ENCODE assay signal across 1 cellular context in the genomic region with DNA sequence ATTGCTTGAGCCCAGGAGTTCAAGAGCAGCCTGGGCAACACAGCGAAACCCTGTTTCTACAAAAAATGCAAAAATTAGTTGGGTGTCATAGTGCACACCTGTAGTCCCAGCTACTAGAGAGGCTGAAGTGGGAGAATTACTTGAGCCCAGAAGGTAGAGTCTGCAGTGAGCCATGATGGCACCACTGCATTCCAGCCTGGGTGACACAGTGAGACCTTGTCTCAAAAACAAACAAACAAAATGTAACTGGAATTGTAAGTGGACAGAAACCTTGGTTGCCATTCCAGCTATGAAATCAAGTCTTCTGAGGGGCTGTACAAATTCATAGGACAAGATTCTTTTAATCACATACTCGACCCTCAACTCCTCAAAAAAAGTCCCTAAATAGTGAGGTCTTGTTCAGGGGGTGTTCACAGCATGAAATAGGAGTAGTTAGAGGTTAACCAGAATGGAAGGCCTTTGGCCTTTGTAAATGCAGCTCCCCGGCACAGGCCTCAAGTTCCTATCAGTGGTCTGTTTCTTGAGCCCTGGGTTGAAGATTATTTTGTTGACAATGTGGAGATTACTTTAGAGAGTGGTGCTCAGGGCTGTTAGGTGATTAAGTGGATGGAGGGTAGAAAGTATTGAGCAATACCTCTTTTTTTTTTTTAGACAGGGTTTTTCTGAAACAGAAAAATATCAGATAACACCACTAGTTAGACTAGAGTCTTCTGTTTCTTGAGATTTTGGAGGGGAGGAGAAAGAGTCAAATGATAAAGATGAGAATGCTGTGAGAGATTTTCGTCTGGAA.
TF ChIP-seq lines count a peak whose summit lies in the region.

No MANE protein-coding gene starts in this region.

TF ChIP-seq in HepG2, 621 proteins besides CTCF, POLR2A, EP300 and RAD21 (continued from another document and continues in another):
- TF ChIP-seq, protein P1, sequence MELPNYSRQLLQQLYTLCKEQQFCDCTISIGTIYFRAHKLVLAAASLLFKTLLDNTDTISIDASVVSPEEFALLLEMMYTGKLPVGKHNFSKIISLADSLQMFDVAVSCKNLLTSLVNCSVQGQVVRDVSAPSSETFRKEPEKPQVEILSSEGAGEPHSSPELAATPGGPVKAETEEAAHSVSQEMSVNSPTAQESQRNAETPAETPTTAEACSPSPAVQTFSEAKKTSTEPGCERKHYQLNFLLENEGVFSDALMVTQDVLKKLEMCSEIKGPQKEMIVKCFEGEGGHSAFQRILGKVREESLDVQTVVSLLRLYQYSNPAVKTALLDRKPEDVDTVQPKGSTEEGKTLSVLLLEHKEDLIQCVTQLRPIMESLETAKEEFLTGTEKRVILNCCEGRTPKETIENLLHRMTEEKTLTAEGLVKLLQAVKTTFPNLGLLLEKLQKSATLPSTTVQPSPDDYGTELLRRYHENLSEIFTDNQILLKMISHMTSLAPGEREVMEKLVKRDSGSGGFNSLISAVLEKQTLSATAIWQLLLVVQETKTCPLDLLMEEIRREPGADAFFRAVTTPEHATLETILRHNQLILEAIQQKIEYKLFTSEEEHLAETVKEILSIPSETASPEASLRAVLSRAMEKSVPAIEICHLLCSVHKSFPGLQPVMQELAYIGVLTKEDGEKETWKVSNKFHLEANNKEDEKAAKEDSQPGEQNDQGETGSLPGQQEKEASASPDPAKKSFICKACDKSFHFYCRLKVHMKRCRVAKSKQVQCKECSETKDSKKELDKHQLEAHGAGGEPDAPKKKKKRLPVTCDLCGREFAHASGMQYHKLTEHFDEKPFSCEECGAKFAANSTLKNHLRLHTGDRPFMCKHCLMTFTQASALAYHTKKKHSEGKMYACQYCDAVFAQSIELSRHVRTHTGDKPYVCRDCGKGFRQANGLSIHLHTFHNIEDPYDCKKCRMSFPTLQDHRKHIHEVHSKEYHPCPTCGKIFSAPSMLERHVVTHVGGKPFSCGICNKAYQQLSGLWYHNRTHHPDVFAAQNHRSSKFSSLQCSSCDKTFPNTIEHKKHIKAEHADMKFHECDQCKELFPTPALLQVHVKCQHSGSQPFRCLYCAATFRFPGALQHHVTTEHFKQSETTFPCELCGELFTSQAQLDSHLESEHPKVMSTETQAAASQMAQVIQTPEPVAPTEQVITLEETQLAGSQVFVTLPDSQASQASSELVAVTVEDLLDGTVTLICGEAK (IDR thresholded peaks at IDR 0.05) = no peak
- TF ChIP-seq, protein P1 (CRISPR knock-in tag; IDR thresholded peaks at IDR 0.05) = no peak
- TF ChIP-seq, protein P2, sequence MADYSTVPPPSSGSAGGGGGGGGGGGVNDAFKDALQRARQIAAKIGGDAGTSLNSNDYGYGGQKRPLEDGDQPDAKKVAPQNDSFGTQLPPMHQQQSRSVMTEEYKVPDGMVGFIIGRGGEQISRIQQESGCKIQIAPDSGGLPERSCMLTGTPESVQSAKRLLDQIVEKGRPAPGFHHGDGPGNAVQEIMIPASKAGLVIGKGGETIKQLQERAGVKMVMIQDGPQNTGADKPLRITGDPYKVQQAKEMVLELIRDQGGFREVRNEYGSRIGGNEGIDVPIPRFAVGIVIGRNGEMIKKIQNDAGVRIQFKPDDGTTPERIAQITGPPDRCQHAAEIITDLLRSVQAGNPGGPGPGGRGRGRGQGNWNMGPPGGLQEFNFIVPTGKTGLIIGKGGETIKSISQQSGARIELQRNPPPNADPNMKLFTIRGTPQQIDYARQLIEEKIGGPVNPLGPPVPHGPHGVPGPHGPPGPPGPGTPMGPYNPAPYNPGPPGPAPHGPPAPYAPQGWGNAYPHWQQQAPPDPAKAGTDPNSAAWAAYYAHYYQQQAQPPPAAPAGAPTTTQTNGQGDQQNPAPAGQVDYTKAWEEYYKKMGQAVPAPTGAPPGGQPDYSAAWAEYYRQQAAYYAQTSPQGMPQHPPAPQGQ (CRISPR knock-in tag; IDR thresholded peaks at IDR 0.05; ENCODE audit: borderline replicate concordance) = no peak
- TF ChIP-seq CEBPB (IDR thresholded peaks at IDR 0.05; ENCODE audit: borderline replicate concordance, low read depth, low read length) = peak; percentile 78
- TF ChIP-seq SIX4 (CRISPR knock-in tag; IDR thresholded peaks at IDR 0.05) = 0 out of 2 replicates have a peak, but pooled peaks have one; percentile 9
- TF ChIP-seq SMARCE1 (IDR thresholded peaks at IDR 0.05; ENCODE audit: borderline replicate concordance) = no peak
- TF ChIP-seq ZFP36L1 (CRISPR knock-in tag; IDR thresholded peaks at IDR 0.05) = no peak
- no peak for TF ChIP-seq ZNF790 (CRISPR knock-in tag; IDR thresholded peaks at IDR 0.05; ENCODE audit: borderline replicate concordance)
- TF ChIP-seq ZNF484 (CRISPR knock-in tag; IDR thresholded peaks at IDR 0.05; ENCODE audit: borderline replicate concordance, low read depth) = no peak
- TF ChIP-seq, protein P3, sequence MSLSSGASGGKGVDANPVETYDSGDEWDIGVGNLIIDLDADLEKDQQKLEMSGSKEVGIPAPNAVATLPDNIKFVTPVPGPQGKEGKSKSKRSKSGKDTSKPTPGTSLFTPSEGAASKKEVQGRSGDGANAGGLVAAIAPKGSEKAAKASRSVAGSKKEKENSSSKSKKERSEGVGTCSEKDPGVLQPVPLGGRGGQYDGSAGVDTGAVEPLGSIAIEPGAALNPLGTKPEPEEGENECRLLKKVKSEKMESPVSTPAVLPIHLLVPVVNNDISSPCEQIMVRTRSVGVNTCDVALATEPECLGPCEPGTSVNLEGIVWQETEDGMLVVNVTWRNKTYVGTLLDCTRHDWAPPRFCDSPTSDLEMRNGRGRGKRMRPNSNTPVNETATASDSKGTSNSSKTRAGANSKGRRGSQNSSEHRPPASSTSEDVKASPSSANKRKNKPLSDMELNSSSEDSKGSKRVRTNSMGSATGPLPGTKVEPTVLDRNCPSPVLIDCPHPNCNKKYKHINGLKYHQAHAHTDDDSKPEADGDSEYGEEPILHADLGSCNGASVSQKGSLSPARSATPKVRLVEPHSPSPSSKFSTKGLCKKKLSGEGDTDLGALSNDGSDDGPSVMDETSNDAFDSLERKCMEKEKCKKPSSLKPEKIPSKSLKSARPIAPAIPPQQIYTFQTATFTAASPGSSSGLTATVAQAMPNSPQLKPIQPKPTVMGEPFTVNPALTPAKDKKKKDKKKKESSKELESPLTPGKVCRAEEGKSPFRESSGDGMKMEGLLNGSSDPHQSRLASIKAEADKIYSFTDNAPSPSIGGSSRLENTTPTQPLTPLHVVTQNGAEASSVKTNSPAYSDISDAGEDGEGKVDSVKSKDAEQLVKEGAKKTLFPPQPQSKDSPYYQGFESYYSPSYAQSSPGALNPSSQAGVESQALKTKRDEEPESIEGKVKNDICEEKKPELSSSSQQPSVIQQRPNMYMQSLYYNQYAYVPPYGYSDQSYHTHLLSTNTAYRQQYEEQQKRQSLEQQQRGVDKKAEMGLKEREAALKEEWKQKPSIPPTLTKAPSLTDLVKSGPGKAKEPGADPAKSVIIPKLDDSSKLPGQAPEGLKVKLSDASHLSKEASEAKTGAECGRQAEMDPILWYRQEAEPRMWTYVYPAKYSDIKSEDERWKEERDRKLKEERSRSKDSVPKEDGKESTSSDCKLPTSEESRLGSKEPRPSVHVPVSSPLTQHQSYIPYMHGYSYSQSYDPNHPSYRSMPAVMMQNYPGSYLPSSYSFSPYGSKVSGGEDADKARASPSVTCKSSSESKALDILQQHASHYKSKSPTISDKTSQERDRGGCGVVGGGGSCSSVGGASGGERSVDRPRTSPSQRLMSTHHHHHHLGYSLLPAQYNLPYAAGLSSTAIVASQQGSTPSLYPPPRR (CRISPR knock-in tag; IDR thresholded peaks at IDR 0.05; ENCODE audit: borderline replicate concordance) = peak; percentile 62; the same call in 1 of the 2 replicates
- TF ChIP-seq ZNF205 (CRISPR knock-in tag; IDR thresholded peaks at IDR 0.05) = no peak
- TF ChIP-seq, protein P4, sequence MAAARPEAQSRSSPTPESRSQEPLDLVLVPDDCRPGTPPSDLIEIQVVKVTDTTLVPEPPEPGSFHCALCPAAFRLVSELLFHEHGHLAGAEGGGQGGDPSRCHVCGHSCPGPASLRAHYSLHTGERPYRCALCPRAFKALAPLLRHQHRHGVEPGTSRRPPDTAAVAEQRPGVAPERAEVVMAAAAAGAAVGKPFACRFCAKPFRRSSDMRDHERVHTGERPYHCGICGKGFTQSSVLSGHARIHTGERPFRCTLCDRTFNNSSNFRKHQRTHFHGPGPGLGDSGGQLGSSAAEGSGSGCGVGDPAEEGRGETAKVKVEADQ (CRISPR knock-in tag; IDR thresholded peaks at IDR 0.05; ENCODE audit: borderline replicate concordance) = no peak
- no peak for TF ChIP-seq KAT7 (CRISPR knock-in tag; IDR thresholded peaks at IDR 0.05; ENCODE audit: borderline replicate concordance)
- TF ChIP-seq KLF9 (CRISPR knock-in tag; IDR thresholded peaks at IDR 0.05; ENCODE audit: low read depth) = no peak
- TF ChIP-seq ZNF12 (CRISPR knock-in tag; IDR thresholded peaks at IDR 0.05) = no peak
- no peak for TF ChIP-seq FOSL1 (CRISPR knock-in tag; IDR thresholded peaks at IDR 0.05; ENCODE audit: borderline replicate concordance)
- TF ChIP-seq, protein P5, sequence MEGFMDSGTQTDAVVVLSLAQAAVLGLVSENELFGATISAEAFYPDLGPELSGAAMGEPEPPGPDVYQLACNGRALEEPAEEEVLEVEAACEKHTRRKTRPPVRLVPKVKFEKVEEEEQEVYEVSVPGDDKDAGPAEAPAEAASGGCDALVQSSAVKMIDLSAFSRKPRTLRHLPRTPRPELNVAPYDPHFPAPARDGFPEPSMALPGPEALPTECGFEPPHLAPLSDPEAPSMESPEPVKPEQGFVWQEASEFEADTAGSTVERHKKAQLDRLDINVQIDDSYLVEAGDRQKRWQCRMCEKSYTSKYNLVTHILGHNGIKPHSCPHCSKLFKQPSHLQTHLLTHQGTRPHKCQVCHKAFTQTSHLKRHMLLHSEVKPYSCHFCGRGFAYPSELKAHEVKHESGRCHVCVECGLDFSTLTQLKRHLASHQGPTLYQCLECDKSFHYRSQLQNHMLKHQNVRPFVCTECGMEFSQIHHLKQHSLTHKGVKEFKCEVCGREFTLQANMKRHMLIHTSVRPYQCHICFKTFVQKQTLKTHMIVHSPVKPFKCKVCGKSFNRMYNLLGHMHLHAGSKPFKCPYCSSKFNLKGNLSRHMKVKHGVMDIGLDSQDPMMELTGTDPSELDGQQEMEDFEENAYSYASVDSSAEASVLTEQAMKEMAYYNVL (CRISPR knock-in tag; IDR thresholded peaks at IDR 0.05; ENCODE audit: borderline replicate concordance) = peak; percentile 71; the same call in 1 of the 2 replicates
- TF ChIP-seq REXO4 (CRISPR knock-in tag; IDR thresholded peaks at IDR 0.05; ENCODE audit: borderline replicate concordance) = no peak
- TF ChIP-seq ZNF773 (CRISPR knock-in tag; IDR thresholded peaks at IDR 0.05; ENCODE audit: borderline replicate concordance) = no peak
- no peak for TF ChIP-seq MED8 (CRISPR knock-in tag; IDR thresholded peaks at IDR 0.05; ENCODE audit: insufficient replicate concordance)
- TF ChIP-seq, protein P6, sequence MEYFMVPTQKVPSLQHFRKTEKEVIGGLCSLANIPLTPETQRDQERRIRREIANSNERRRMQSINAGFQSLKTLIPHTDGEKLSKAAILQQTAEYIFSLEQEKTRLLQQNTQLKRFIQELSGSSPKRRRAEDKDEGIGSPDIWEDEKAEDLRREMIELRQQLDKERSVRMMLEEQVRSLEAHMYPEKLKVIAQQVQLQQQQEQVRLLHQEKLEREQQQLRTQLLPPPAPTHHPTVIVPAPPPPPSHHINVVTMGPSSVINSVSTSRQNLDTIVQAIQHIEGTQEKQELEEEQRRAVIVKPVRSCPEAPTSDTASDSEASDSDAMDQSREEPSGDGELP (IDR thresholded peaks at IDR 0.05; ENCODE audit: borderline replicate concordance, low read depth) = no peak
- TF ChIP-seq, protein P7, sequence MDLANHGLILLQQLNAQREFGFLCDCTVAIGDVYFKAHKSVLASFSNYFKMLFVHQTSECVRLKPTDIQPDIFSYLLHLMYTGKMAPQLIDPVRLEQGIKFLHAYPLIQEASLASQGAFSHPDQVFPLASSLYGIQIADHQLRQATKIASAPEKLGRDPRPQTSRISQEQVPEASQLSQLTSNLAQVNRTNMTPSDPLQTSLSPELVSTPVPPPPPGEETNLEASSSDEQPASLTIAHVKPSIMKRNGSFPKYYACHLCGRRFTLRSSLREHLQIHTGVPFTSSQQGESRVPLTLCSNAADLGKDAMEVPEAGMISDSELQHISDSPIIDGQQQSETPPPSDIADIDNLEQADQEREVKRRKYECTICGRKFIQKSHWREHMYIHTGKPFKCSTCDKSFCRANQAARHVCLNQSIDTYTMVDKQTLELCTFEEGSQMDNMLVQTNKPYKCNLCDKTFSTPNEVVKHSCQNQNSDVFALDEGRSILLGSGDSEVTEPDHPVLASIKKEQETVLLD (CRISPR knock-in tag; IDR thresholded peaks at IDR 0.05; ENCODE audit: low read depth) = no peak
- no peak for TF ChIP-seq FOXP1 (IDR thresholded peaks at IDR 0.05)
- peak; percentile 53; the same call in 1 of the 2 replicates for TF ChIP-seq FOXP1 (CRISPR knock-in tag; IDR thresholded peaks at IDR 0.05)
- TF ChIP-seq RNF2 (conservative IDR thresholded peaks at IDR 0.05; ENCODE audit: low read depth) = no peak
